9 cellular contexts compared by ENCODE assay signal in the genomic region with DNA sequence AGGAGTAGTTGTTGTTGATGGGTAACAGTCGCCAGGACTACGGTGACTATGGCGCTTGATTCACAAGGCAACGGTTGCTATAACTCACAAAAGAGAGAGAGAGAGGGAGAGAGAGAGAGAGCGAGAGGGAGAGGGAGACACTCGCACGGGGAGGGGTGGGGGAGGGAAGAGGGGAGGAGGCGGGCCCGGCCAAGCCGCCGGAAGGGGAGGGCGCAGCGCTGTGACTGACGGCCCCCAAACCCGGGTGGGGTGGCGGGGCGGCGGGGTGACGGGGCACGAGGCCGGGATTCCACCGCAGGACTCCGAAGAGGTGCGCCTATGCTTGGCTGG. TPM values are rescaled to one million over a fixed set of nuclear protein-coding genes. Genes with fewer than 3 reads are reported as not detected.
DNase-seq lines count a peak whose midpoint lies in the region; ATAC-seq, FAIRE-seq and TF ChIP-seq lines count a peak whose summit lies in the region.
"Had no signal": no experiment of that assay in that cellular context is flagged by ENCODE, and none has a peak within 500 bp of the region (broad histone marks: within the 10 kb centered on the region; RNA-seq: fewer than 3 reads in every experiment).

A gene (minus strand): TSS at position 166 of the 330 bp plus-strand sequence. CDS start 130,413 bp downstream, outside the sequence.

- H2AK5ac ChIP-seq in H1 (ENCODE audit: low read depth, low read length): peak within 1 kb of the TSS; percentile 94; the same call in 1 of the 2 replicates
- peak within 1 kb of the TSS; percentile 55 for H2AK5ac ChIP-seq in mesendoderm (ENCODE audit: low read length)

- H3K36me3 ChIP-seq in CD8-positive, alpha-beta memory T cell (ENCODE audit: insufficient read depth, low read length): no peaks in the 10 kb centered on the region
- H3K36me3 ChIP-seq in H1 (ENCODE audit: control insufficient read depth in 2 of 4, insufficient read depth in 4 of 4, low read length in 3 of 4): peaks cover 0 to 3% (median 1%) of the 10 kb centered on the region in 4 experiments; a peak in 2 of 8 replicates
- no peaks in the 10 kb centered on the region for H3K36me3 ChIP-seq in mesendoderm (ENCODE audit: control insufficient read depth, insufficient read depth, low read length)

- H3K18ac ChIP-seq in H1 (ENCODE audit: extremely low read depth, low read length) (peak within 1 kb of the TSS; percentile 99), mesendoderm (ENCODE audit: low read length) (peak within 1 kb of the TSS; percentile 86)

- H3K27ac ChIP-seq in CD8-positive, alpha-beta memory T cell (ENCODE audit: low read depth, low read length): peak within 1 kb of the TSS; percentile 100
- H3K27ac ChIP-seq in H1 (ENCODE audit: low read depth, low read length): peak within 1 kb of the TSS; percentile 100
- H3K27ac ChIP-seq in mesendoderm (ENCODE audit: low read depth, low read length): peak within 1 kb of the TSS; percentile 100

- peak within 1 kb of the TSS; percentile 92 to 100 (median 99) for H3K9ac ChIP-seq in H1 (replicated peaks in 1 of 4; ENCODE audit: extremely low read depth in 1 of 4, low read depth in 3 of 4, low read length in 3 of 4)
- peak within 1 kb of the TSS; percentile 100 for H3K9ac ChIP-seq in mesendoderm (ENCODE audit: low read length)

- H4K8ac ChIP-seq in H1 (ENCODE audit: extremely low read depth, insufficient read depth, low read length) (peak within 1 kb of the TSS; percentile 100), mesendoderm (ENCODE audit: low read depth, low read length) (peak within 1 kb of the TSS; percentile 65)

- peak within 1 kb of the TSS; percentile 100 for H3K56ac ChIP-seq in H1 (replicated peaks; ENCODE audit: insufficient read length, low read depth, low read length)
- H3K56ac ChIP-seq in mesendoderm (ENCODE audit: low read length): peak within 1 kb of the TSS; percentile 100

- H3K9me3 ChIP-seq in CD8-positive, alpha-beta memory T cell (ENCODE audit: low read length): no peaks in the 10 kb centered on the region
- no peaks in the 10 kb centered on the region for H3K9me3 ChIP-seq in H1 (ENCODE audit: insufficient read depth in 2 of 2, low read depth in 1 of 2, low read length in 1 of 2)

- TF ChIP-seq RAD21 in H1 (IDR thresholded peaks at IDR 0.05 in 1 of 2, conservative IDR thresholded peaks at IDR 0.05 in 1 of 2; ENCODE audit: low read depth in 2 of 2, low read length in 2 of 2): no peak

- H3K4ac ChIP-seq in H1 (replicated peaks; ENCODE audit: insufficient read length, low read depth, low read length) (peak within 1 kb of the TSS; percentile 100), mesendoderm (ENCODE audit: low read depth, low read length) (peak within 1 kb of the TSS; percentile 100)

- H3K79me1 ChIP-seq in H1 (ENCODE audit: low read depth, low read length) (peaks cover 2% of the 10 kb centered on the region; the same call in 1 of the 2 replicates), mesendoderm (ENCODE audit: low read length) (peaks cover 1% of the 10 kb centered on the region)

- peak within 1 kb of the TSS; percentile 95 for H3K4me3 ChIP-seq in CD8-positive, alpha-beta memory T cell (ENCODE audit: low read length)
- H3K4me3 ChIP-seq in H1 (ENCODE audit: extremely low read depth in 1 of 4, insufficient read depth in 2 of 4, low read depth in 3 of 4, low read length in 4 of 4) (peak within 1 kb of the TSS; percentile 78 to 97 (median 92)), mesendoderm (ENCODE audit: low read length) (peak within 1 kb of the TSS; percentile 92)

- peak within 1 kb of the TSS; percentile 100 for H4K91ac ChIP-seq in H1 (replicated peaks; ENCODE audit: insufficient read length, low read length)

- H2AFZ ChIP-seq in H1 (ENCODE audit: low read length): peak within 1 kb of the TSS; percentile 79

- no peak for TF ChIP-seq CTCF in H1 (IDR thresholded peaks at IDR 0.05; ENCODE audit: control extremely low read depth in 1 of 3, insufficient read depth in 1 of 3, low read depth in 1 of 3, low read length in 3 of 3)

- POLR2A ChIA-PET in CD8-positive, alpha-beta memory T cell (lab: Charles Lee): interaction anchor here (1.1 to 2.6 kb wide), 4 partner anchors 48 to 1509 kb away, joined by 3 to 26 read pairs (median 11); a partner anchor contains a TSS
- POLR2A ChIA-PET in H1 (lab: Charles Lee; ENCODE audit: partially characterized antibody): interaction anchor here (0.6 to 3.9 kb wide), 11 partner anchors 9 to 682 kb away, joined by 3 to 32 read pairs (median 4); a partner anchor contains a TSS

- peak within 1 kb of the TSS; percentile 99 for H2BK12ac ChIP-seq in H1 (ENCODE audit: low read depth, low read length)

- peak within 1 kb of the TSS; percentile 50 for H2BK120ac ChIP-seq in H1 (replicated peaks; ENCODE audit: low read depth, low read length)
- peak within 1 kb of the TSS; percentile 82 for H2BK120ac ChIP-seq in mesendoderm (ENCODE audit: low read depth, low read length)

- H2BK5ac ChIP-seq in H1 (ENCODE audit: low read depth, low read length) (peak within 1 kb of the TSS; percentile 100), mesendoderm (ENCODE audit: low read length) (peak within 1 kb of the TSS; percentile 99)

- peak in 1 of 2 experiments; percentile 42; a peak in 1 of 3 replicates for TF ChIP-seq POLR2A in H1 (IDR thresholded peaks at IDR 0.05; ENCODE audit: control extremely low read depth in 1 of 2, low read depth in 2 of 2, low read length in 2 of 2)

- FAIRE-seq in HTR-8/SVneo (lab: Jason Lieb, UNC) (peak; percentile 4), H1 (lab: Jason Lieb, UNC) (no peak)
- FAIRE-seq: islet of Langerhans had no signal

- H3K4me2 ChIP-seq in H1 (ENCODE audit: insufficient read depth in 1 of 2, low read depth in 2 of 2, low read length in 2 of 2) (peak within 1 kb of the TSS; percentile 85 to 94), mesendoderm (ENCODE audit: low read length) (peak within 1 kb of the TSS; percentile 97)

- peaks cover 0 to 2% of the 10 kb centered on the region in 2 experiments for H4K20me1 ChIP-seq in H1 (replicated peaks in 1 of 2; ENCODE audit: control insufficient read depth in 1 of 2, insufficient read depth in 2 of 2, low read length in 2 of 2)

- peak within 1 kb of the TSS; percentile 89 to 99 (median 95) for H3K4me3 Mint-ChIP-seq in CD8-positive, alpha-beta memory T cell

- H3K4me1 ChIP-seq in CD8-positive, alpha-beta memory T cell (ENCODE audit: insufficient read depth, low read length): peaks cover 50% of the 10 kb centered on the region
- H3K4me1 ChIP-seq in H1 (replicated peaks in 1 of 4; ENCODE audit: control insufficient read depth in 3 of 4, insufficient read depth in 4 of 4, low read length in 3 of 4) (peaks cover 0 to 8% (median 3%) of the 10 kb centered on the region in 4 experiments; a peak in 3 of 7 replicates), mesendoderm (ENCODE audit: control insufficient read depth, low read depth, low read length) (peaks cover 5% of the 10 kb centered on the region)

- TF ChIP-seq EP300 in H1 (IDR thresholded peaks at IDR 0.05; ENCODE audit: borderline replicate concordance in 1 of 2, low read depth in 2 of 2, low read length in 2 of 2): peak in 1 of 2 experiments; percentile 82; a peak in 1 of 3 replicates

- peaks cover 14% of the 10 kb centered on the region for H3K23me2 ChIP-seq in H1 (ENCODE audit: low read depth, low read length)

- H3K27me3 ChIP-seq in CD8-positive, alpha-beta memory T cell (ENCODE audit: insufficient read depth, low read length, poor library complexity, severe bottlenecking): no peaks in the 10 kb centered on the region
- H3K27me3 ChIP-seq in H1 (replicated peaks in 1 of 4; ENCODE audit: control insufficient read depth in 3 of 4, extremely low read depth in 1 of 4, insufficient read depth in 3 of 4, low read length in 3 of 4) (no peaks in the 10 kb centered on the region), mesendoderm (ENCODE audit: insufficient read depth, low read length, poor library complexity) (no peaks in the 10 kb centered on the region)

- H3K27ac Mint-ChIP-seq in CD8-positive, alpha-beta memory T cell: peak within 1 kb of the TSS; percentile 97 to 100 (median 100)

- H3K23ac ChIP-seq in H1 (ENCODE audit: insufficient read length) (no peak within 1 kb of the TSS), mesendoderm (ENCODE audit: low read length) (peak within 1 kb of the TSS; percentile 90)

- DNase-seq in CD8-positive, alpha-beta memory T cell: peak; percentile 86 to 95 (median 92)
- DNase-seq in HTR-8/SVneo (ENCODE audit: insufficient read length, low spot score) (peak; percentile 82), NOMO-1 (lab: John Stamatoyannopoulos, UW; ENCODE audit: unreplicated experiment in 2 of 2) (peak; percentile 53 to 62), H1 (ENCODE audit: low read depth in 1 of 2, low spot score in 2 of 2) (peak in 1 of 2 experiments; percentile 74), mesendoderm (peak; percentile 98)
- peak; percentile 70 to 84 (median 77) for DNase-seq in activated CD8-positive, alpha-beta memory T cell treated with anti-CD3 and anti-CD28 coated beads for 48 hours (ENCODE audit: low read depth in 2 of 3, low spot score in 2 of 3)
- DNase-seq in stimulated activated CD8-positive, alpha-beta memory T cell treated with anti-CD3 and anti-CD28 coated beads, Interleukin-15, amount 100 ng/mL, for 1 hour (ENCODE audit: low read depth): peak; percentile 85

- ATAC-seq in GM21390 (IDR thresholded peaks at IDR 0.05; ENCODE audit: unreplicated experiment): peak; percentile 46

- peak within 1 kb of the TSS; percentile 100 for H4K5ac ChIP-seq in H1 (ENCODE audit: insufficient read length, low read depth, low read length)
- H4K5ac ChIP-seq in mesendoderm (ENCODE audit: low read length): peak within 1 kb of the TSS; percentile 14

- H3K79me2 ChIP-seq in H1 (ENCODE audit: control insufficient read depth in 1 of 2, insufficient read depth in 2 of 2, low read length in 2 of 2) (peaks cover 0 to 80% of the 10 kb centered on the region in 2 experiments; a peak in 3 of 4 replicates), mesendoderm (ENCODE audit: control insufficient read depth, insufficient read depth, low read length) (peaks cover 14% of the 10 kb centered on the region)

- WGBS in H1 (ENCODE audit: extremely low coverage in 1 of 2, insufficient coverage in 1 of 2, insufficient read length in 1 of 2, insufficient replicate concordance in 2 of 2, low coverage in 1 of 2, low lambda C conversion rate in 2 of 2, missing lambda C conversion rate in 1 of 2), 2 experiments: no CpG with 5 or more reads among the region's 24 CpGs
- WGBS in mesendoderm (ENCODE audit: extremely low coverage, insufficient coverage, low lambda C conversion rate): no CpG with 5 or more reads among the region's 24 CpGs

- peaks cover 58 to 75% (median 73%) of the 10 kb centered on the region in 3 donors for H3K4me1 Mint-ChIP-seq in CD8-positive, alpha-beta memory T cell

- peak within 1 kb of the TSS; percentile 66; the same call in 1 of the 2 replicates for H2BK20ac ChIP-seq in H1 (ENCODE audit: low read length)

- H3K27me3 Mint-ChIP-seq in CD8-positive, alpha-beta memory T cell: peaks cover 0 to 15% of the 10 kb centered on the region in 2 donors

- peaks cover 0 to 25% (median 0%) of the 10 kb centered on the region in 3 donors for H3K36me3 Mint-ChIP-seq in CD8-positive, alpha-beta memory T cell

- H3K9me3 Mint-ChIP-seq in CD8-positive, alpha-beta memory T cell: peaks cover 0 to 5% (median 3%) of the 10 kb centered on the region in 5 donors

- CTCF ChIA-PET in CD8-positive, alpha-beta memory T cell (lab: Charles Lee): no interaction called here
- CTCF ChIA-PET in H1 (lab: Charles Lee; ENCODE audit: partially characterized antibody): no interaction called here

- H2BK15ac ChIP-seq in H1 (ENCODE audit: low read length) (peak within 1 kb of the TSS; percentile 75), mesendoderm (replicated peaks; ENCODE audit: low read depth) (no peak within 1 kb of the TSS)

- H3K14ac ChIP-seq in H1 (ENCODE audit: insufficient read length): peak within 1 kb of the TSS; percentile 25

RNA-seq across cellular contexts. Expression of the gene that starts here (rescaled TPM):
- 10 to 100 TPM; 14.1 to 14.6 TPM for total RNA-seq in CD8-positive, alpha-beta memory T cell
- polyA plus RNA-seq in CD8-positive, alpha-beta memory T cell: 5.3 TPM
- 19.6 and 22.6 TPM in 2 replicates for total RNA-seq in H1 (2021; fragmentation: NEBNext Ultra II Directional; extraction: Animal tissue kit (Norgen Biotek cat#: 25700))
- 4.0 and 4.9 TPM in 2 replicates for polyA plus RNA-seq in H1 (2011; rRNA removed)
- 6.9 TPM for polyA plus RNA-seq in H1 (2011; cell fraction: cytosol; rRNA removed)
- 29.8 TPM for polyA plus RNA-seq in H1 (2011; cell fraction: nucleus; rRNA removed)
- 4.1 to 9.0 TPM (median 6.4 TPM) in 4 replicates for polyA plus RNA-seq in H1 (2012, experiment 1 of 2)
- polyA plus RNA-seq in H1 (2012, experiment 2 of 2): 0.31 TPM
- 4.1 TPM for polyA plus RNA-seq in H1 (2013, experiment 1 of 2)
- 3.4 TPM for polyA plus RNA-seq in H1 (2013, experiment 2 of 2)
- polyA minus RNA-seq in H1 (2011; rRNA and poly(A)+ RNA removed): 126 and 131 TPM in 2 replicates
- polyA minus RNA-seq in H1 (2011; cell fraction: cytosol; rRNA and poly(A)+ RNA removed): 17.4 TPM
- polyA minus RNA-seq in H1 (2011; cell fraction: nucleus; rRNA and poly(A)+ RNA removed): 149 TPM
- polyA plus RNA-seq in mesendoderm (2013, experiment 1 of 2): 3.3 TPM
- 3.6 TPM for polyA plus RNA-seq in mesendoderm (2013, experiment 2 of 2)
